In the genomic region with DNA sequence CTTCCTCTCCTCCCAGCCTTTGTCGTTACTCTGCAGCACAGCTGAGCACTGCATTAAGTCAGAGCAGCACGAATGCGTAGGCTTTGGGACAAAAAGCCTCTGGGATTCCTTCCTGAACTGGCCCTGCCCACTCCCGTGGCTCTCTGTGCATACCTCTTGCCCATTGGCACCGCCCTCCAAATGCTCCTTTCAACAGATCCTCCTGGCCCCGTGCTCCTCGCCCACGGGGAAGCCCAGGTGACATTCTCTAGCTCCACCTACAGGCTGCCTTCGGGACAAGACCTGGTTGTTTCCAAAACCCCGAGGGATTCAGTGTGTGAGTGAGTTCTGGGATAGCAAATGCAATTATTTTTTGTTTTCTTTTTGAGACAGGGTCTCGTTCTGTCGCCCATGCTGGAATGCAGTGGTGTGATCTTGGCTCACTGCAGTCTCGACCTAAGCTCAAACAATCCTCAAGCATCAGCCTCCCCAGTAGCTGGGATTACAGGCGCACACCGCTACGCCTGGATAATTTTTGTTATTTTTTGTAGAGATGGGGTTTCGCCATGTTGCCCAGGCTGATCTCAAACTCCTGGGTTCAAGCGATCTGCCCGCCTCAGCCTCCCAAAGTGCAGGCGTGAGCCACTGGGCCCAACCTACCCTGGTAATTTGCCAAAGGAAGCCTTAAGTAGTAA, we compare ENCODE assay signal across 8 cellular contexts. TPM values are rescaled to one million over a fixed set of nuclear protein-coding genes. Genes with fewer than 3 reads are reported as not detected.
DNase-seq lines count a peak whose midpoint lies in the region; ATAC-seq, FAIRE-seq and TF ChIP-seq lines count a peak whose summit lies in the region.

No MANE protein-coding gene starts in this region.

- TF ChIP-seq RAD21 in neural cell (conservative IDR thresholded peaks at IDR 0.05) = peak; percentile 88

- H3F3A ChIP-seq in neural cell (ENCODE audit: insufficient read depth, low read length, poor library complexity, severe bottlenecking) = no peaks in the 10 kb centered on the region

- peak; percentile 77 for DNase-seq in EL
- peak; percentile 82 for DNase-seq in KBM-7
- DNase-seq in RCC 7860 (ENCODE audit: low spot score) = peak; percentile 64
- DNase-seq in activated T-helper 2 cell treated with anti-CD3 and anti-CD28 coated beads, Interferon-gamma antibody, Interleukin-2, Interleukin-4, amounts not matched to agents 10 μg/mL and 5 μg/mL and 100 μg/mL, durations not matched to agents 14 hours and 24 hours and 36 hours (ENCODE audit: low spot score) = peak; percentile 54
- peak; percentile 70 for DNase-seq in fibroblast of the aortic adventitia (ENCODE audit: low read depth)

- peak overlapping the region; percentile 27 for H3K9ac ChIP-seq in neural cell (ENCODE audit: low read length)

- FAIRE-seq in RCC 7860 (lab: Jason Lieb, UNC) = peak; percentile 12

- peak overlapping the region; percentile 47 for H3K27ac Mint-ChIP-seq in activated T-helper 2 cell treated with anti-CD3 and anti-CD28 coated beads, Interferon-gamma antibody, Interleukin-2, Interleukin-4, amounts not matched to agents 10 μg/mL and 5 μg/mL and 100 μg/mL, durations not matched to agents 14 hours and 24 hours and 36 hours
- H3K27ac Mint-ChIP-seq in stimulated activated naive CD8-positive, alpha-beta T cell treated with anti-CD3 and anti-CD28 coated beads, Interleukin-15, Interleukin-2, amounts not matched to agents 100 ng/mL and 50 ng/mL, for 24 hours = peak overlapping the region; percentile 80

- no peaks in the 10 kb centered on the region for H3K9me3 Mint-ChIP-seq in activated T-helper 2 cell treated with anti-CD3 and anti-CD28 coated beads, Interferon-gamma antibody, Interleukin-2, Interleukin-4, amounts not matched to agents 10 μg/mL and 5 μg/mL and 100 μg/mL, durations not matched to agents 14 hours and 24 hours and 36 hours
- H3K9me3 Mint-ChIP-seq in stimulated activated naive CD8-positive, alpha-beta T cell treated with anti-CD3 and anti-CD28 coated beads, Interleukin-15, Interleukin-2, amounts not matched to agents 100 ng/mL and 50 ng/mL, for 24 hours = no peaks in the 10 kb centered on the region

- no peaks in the 10 kb centered on the region for H3K9me2 ChIP-seq in neural cell (ENCODE audit: insufficient read depth, low read length)

- in situ Hi-C loops in KBM-7 (cut with MboI; ENCODE audit: low pct_unique_long_range_greater_than_20kb, low sequenced_read_pairs) = no loop called here

- TF ChIP-seq CTCF in fibroblast of the aortic adventitia (IDR thresholded peaks at IDR 0.05; ENCODE audit: insufficient read depth, low read length) (peak; percentile 79), neural cell (IDR thresholded peaks at IDR 0.05; ENCODE audit: poor library complexity, severe bottlenecking) (peak; percentile 94)

- H4K20me1 ChIP-seq in neural cell (ENCODE audit: insufficient read depth) = no peaks in the 10 kb centered on the region

- H3K4me2 ChIP-seq in neural cell (ENCODE audit: low read length) = no peak overlapping the region

- no peaks in the 10 kb centered on the region for H3K27me3 ChIP-seq in neural cell (ENCODE audit: insufficient read depth, low read depth, low read length)

- H3K36me3 Mint-ChIP-seq in activated T-helper 2 cell treated with anti-CD3 and anti-CD28 coated beads, Interferon-gamma antibody, Interleukin-2, Interleukin-4, amounts not matched to agents 10 μg/mL and 5 μg/mL and 100 μg/mL, durations not matched to agents 14 hours and 24 hours and 36 hours (ENCODE audit: low read depth) = peaks cover 19% of the 10 kb centered on the region
- peaks cover 34% of the 10 kb centered on the region for H3K36me3 Mint-ChIP-seq in stimulated activated naive CD8-positive, alpha-beta T cell treated with anti-CD3 and anti-CD28 coated beads, Interleukin-15, Interleukin-2, amounts not matched to agents 100 ng/mL and 50 ng/mL, for 24 hours (ENCODE audit: low read depth)

- no peaks in the 10 kb centered on the region for H3K36me3 ChIP-seq in neural cell (ENCODE audit: insufficient read depth, low read length)

- H3K4me3 Mint-ChIP-seq in activated T-helper 2 cell treated with anti-CD3 and anti-CD28 coated beads, Interferon-gamma antibody, Interleukin-2, Interleukin-4, amounts not matched to agents 10 μg/mL and 5 μg/mL and 100 μg/mL, durations not matched to agents 14 hours and 24 hours and 36 hours (ENCODE audit: low read depth) = peak overlapping the region; percentile 2
- peak overlapping the region; percentile 51 for H3K4me3 Mint-ChIP-seq in stimulated activated naive CD8-positive, alpha-beta T cell treated with anti-CD3 and anti-CD28 coated beads, Interleukin-15, Interleukin-2, amounts not matched to agents 100 ng/mL and 50 ng/mL, for 24 hours

- ATAC-seq in GM18868 (IDR thresholded peaks at IDR 0.05; ENCODE audit: unreplicated experiment) = no peak

- H3K4me1 Mint-ChIP-seq in activated T-helper 2 cell treated with anti-CD3 and anti-CD28 coated beads, Interferon-gamma antibody, Interleukin-2, Interleukin-4, amounts not matched to agents 10 μg/mL and 5 μg/mL and 100 μg/mL, durations not matched to agents 14 hours and 24 hours and 36 hours (ENCODE audit: low read depth) = peaks cover 8% of the 10 kb centered on the region
- peaks cover 28% of the 10 kb centered on the region for H3K4me1 Mint-ChIP-seq in stimulated activated naive CD8-positive, alpha-beta T cell treated with anti-CD3 and anti-CD28 coated beads, Interleukin-15, Interleukin-2, amounts not matched to agents 100 ng/mL and 50 ng/mL, for 24 hours (ENCODE audit: low read depth)

- H3K4me3 ChIP-seq in fibroblast of the aortic adventitia (ENCODE audit: low read depth, low read length) (no peak overlapping the region), neural cell (ENCODE audit: low read length) (peak overlapping the region; percentile 40)

- no peaks in the 10 kb centered on the region for H3K9me3 ChIP-seq in neural cell (ENCODE audit: low read length)

- intact Hi-C loops in activated T-helper 2 cell treated with anti-CD3 and anti-CD28 coated beads, Interferon-gamma antibody, Interleukin-2, Interleukin-4, amounts not matched to agents 10 μg/mL and 5 μg/mL and 100 μg/mL, durations not matched to agents 14 hours and 24 hours and 36 hours (cut with micrococcal nuclease) = loop anchor here (1.0 to 2.0 kb wide), 3 partner anchors 11 to 102 kb away; a partner anchor contains a TSS

- no peaks in the 10 kb centered on the region for H3K79me2 ChIP-seq in neural cell (replicated peaks; ENCODE audit: insufficient read depth, low read length)

- H2AFZ ChIP-seq in neural cell (ENCODE audit: low read depth, low read length) = no peak overlapping the region

- no peak overlapping the region for H3K27ac ChIP-seq in neural cell (ENCODE audit: low read length)

- TF ChIP-seq EP300 in neural cell (conservative IDR thresholded peaks at IDR 0.05; ENCODE audit: poor library complexity, severe bottlenecking) = no peak

- H3K27me3 Mint-ChIP-seq in activated T-helper 2 cell treated with anti-CD3 and anti-CD28 coated beads, Interferon-gamma antibody, Interleukin-2, Interleukin-4, amounts not matched to agents 10 μg/mL and 5 μg/mL and 100 μg/mL, durations not matched to agents 14 hours and 24 hours and 36 hours (ENCODE audit: low read depth) = no peaks in the 10 kb centered on the region
- H3K27me3 Mint-ChIP-seq in stimulated activated naive CD8-positive, alpha-beta T cell treated with anti-CD3 and anti-CD28 coated beads, Interleukin-15, Interleukin-2, amounts not matched to agents 100 ng/mL and 50 ng/mL, for 24 hours = no peaks in the 10 kb centered on the region

TF ChIP-seq in neural cell, 6 proteins besides CTCF, POLR2A, EP300 and RAD21:
- TF ChIP-seq SMC3 (conservative IDR thresholded peaks at IDR 0.05; ENCODE audit: poor library complexity) (peak; percentile 85), MXI1 (conservative IDR thresholded peaks at IDR 0.05; ENCODE audit: poor library complexity, severe bottlenecking) (peak; percentile 66), EZH2 (IDR thresholded peaks at IDR 0.05; ENCODE audit: borderline replicate concordance, insufficient read depth, low read length, poor library complexity, severe bottlenecking) (no peak), TAF1 (IDR thresholded peaks at IDR 0.05; ENCODE audit: low read depth) (no peak), POLR2AphosphoS5 (IDR thresholded peaks at IDR 0.05) (no peak)
- TF ChIP-seq, protein P1, sequence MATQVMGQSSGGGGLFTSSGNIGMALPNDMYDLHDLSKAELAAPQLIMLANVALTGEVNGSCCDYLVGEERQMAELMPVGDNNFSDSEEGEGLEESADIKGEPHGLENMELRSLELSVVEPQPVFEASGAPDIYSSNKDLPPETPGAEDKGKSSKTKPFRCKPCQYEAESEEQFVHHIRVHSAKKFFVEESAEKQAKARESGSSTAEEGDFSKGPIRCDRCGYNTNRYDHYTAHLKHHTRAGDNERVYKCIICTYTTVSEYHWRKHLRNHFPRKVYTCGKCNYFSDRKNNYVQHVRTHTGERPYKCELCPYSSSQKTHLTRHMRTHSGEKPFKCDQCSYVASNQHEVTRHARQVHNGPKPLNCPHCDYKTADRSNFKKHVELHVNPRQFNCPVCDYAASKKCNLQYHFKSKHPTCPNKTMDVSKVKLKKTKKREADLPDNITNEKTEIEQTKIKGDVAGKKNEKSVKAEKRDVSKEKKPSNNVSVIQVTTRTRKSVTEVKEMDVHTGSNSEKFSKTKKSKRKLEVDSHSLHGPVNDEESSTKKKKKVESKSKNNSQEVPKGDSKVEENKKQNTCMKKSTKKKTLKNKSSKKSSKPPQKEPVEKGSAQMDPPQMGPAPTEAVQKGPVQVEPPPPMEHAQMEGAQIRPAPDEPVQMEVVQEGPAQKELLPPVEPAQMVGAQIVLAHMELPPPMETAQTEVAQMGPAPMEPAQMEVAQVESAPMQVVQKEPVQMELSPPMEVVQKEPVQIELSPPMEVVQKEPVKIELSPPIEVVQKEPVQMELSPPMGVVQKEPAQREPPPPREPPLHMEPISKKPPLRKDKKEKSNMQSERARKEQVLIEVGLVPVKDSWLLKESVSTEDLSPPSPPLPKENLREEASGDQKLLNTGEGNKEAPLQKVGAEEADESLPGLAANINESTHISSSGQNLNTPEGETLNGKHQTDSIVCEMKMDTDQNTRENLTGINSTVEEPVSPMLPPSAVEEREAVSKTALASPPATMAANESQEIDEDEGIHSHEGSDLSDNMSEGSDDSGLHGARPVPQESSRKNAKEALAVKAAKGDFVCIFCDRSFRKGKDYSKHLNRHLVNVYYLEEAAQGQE (IDR thresholded peaks at IDR 0.05; ENCODE audit: borderline replicate concordance) = no peak

RNA-seq across cellular contexts. Expression of a gene that starts 17.9 kb away (rescaled TPM):
- 0.23 TPM in 1 of 2 replicates, not detected in the other for total RNA-seq in activated T-helper 2 cell treated with anti-CD3 and anti-CD28 coated beads, Interferon-gamma antibody, Interleukin-2, Interleukin-4, amounts not matched to agents 10 μg/mL and 5 μg/mL and 100 μg/mL, durations not matched to agents 14 hours and 24 hours and 36 hours
- 0.45 and 4.5 TPM in 2 replicates for total RNA-seq in fibroblast of the aortic adventitia (ENCODE audit: low replicate concordance)
- polyA plus RNA-seq in neural cell = 15.9 and 25.6 TPM in 2 replicates
- 5.1 and 5.7 TPM in 2 replicates for polyA minus RNA-seq in neural cell

RNA-seq across cellular contexts. Expression of a gene that starts 31.9 kb away (rescaled TPM):
- total RNA-seq in activated T-helper 2 cell treated with anti-CD3 and anti-CD28 coated beads, Interferon-gamma antibody, Interleukin-2, Interleukin-4, amounts not matched to agents 10 μg/mL and 5 μg/mL and 100 μg/mL, durations not matched to agents 14 hours and 24 hours and 36 hours = not detected in 2 replicates
- total RNA-seq in fibroblast of the aortic adventitia (ENCODE audit: low replicate concordance) = not detected in 2 replicates
- 0.28 and 0.69 TPM in 2 replicates for polyA plus RNA-seq in neural cell
- not detected in 2 replicates for polyA minus RNA-seq in neural cell
